ENCODE assay signal across 8 cellular contexts in the genomic region with DNA sequence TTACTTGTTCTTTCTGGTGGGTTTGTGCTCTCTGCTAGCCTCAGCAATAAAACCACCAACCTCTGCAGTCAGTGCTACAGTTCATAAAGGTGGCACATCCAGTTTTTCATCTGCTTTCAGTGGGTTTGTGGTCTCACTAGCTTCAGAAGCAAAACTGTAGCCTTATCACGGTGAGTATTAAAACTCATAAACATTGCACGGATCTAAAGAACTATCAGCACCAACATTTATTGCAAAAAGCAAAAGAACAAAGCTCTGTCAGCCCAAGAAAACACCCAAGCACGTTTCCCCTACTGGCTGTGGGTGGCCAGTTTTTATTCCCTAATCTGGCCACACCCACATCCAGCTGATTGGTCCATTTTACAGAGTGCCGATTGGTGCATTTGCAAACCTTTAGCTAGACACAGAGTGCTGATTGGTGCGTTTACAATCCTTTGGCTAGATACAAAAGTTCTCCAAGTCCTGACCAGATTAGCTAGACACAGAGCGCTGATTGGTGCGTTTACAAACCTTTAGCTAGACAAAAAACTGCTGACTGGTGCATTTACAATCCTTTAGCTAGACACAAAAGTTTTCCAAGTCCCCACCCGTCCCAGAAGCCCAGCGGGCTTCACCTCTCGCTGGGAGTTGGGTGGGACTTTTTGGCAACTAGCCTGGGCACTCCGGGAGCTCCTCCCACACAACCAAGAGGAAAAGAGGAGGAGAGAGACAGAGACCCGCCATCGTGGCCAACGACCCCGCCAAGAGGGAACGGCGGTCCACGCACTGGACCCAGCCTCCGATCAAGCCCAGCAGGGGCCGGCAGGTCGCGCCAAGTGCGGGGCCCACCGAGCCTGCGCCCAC. TPM values are rescaled to one million over a fixed set of nuclear protein-coding genes. Genes with fewer than 3 reads are reported as not detected.
DNase-seq lines count a peak whose midpoint lies in the region; ATAC-seq and TF ChIP-seq lines count a peak whose summit lies in the region.

No MANE protein-coding gene starts in this region.

- no peak for ATAC-seq in HG03175 (IDR thresholded peaks at IDR 0.05; ENCODE audit: unreplicated experiment)

- H3K4me1 ChIP-seq in ascending aorta: peaks cover 6 to 11% of the 10 kb centered on the region in 2 donors
- H3K4me1 ChIP-seq in tibial artery: peaks cover 7 to 37% (median 20%) of the 10 kb centered on the region in 4 donors

- no peaks in the 10 kb centered on the region for H3K36me3 ChIP-seq in ascending aorta
- H3K36me3 ChIP-seq in tibial artery: no peaks in the 10 kb centered on the region

- H3K27me3 ChIP-seq in ascending aorta (no peaks in the 10 kb centered on the region), tibial artery (no peaks in the 10 kb centered on the region)

- DNase-seq in CD1c-positive myeloid dendritic cell (ENCODE audit: extremely low spot score) (peak; percentile 53), NCI-H2227 treated with DMSO at 0.1 percent for 48 hours (lab: John Stamatoyannopoulos, UW) (peak; percentile 23), ascending aorta (ENCODE audit: low spot score in 2 of 2) (no peak), lower leg skin (ENCODE audit: low spot score in 2 of 2) (peak in 1 of 2 donors; percentile 47), tibial artery (no peak), NCI-H2081 treated with DMSO at 0.1 percent for 48 hours (lab: John Stamatoyannopoulos, UW) (no peak), NCI-H1694 treated with DMSO at 0.1 percent for 48 hours (lab: John Stamatoyannopoulos, UW) (no peak)

- no peak for TF ChIP-seq CTCF in ascending aorta (IDR thresholded peaks at IDR 0.05)
- TF ChIP-seq CTCF in lower leg skin (IDR thresholded peaks at IDR 0.05): no peak
- TF ChIP-seq CTCF in tibial artery (IDR thresholded peaks at IDR 0.05): no peak

- H3K9me3 ChIP-seq in ascending aorta: peaks cover 0 to 6% of the 10 kb centered on the region in 2 donors
- no peaks in the 10 kb centered on the region for H3K9me3 ChIP-seq in tibial artery

- 28 to 38% methylated on average over 18 to 23 of the region's 25 CpGs for WGBS in lower leg skin, 2 donors

- H3K27ac ChIP-seq in ascending aorta (peak overlapping the region; percentile 61 to 84), tibial artery (peak overlapping the region; percentile 79 to 83)

- intact Hi-C loops in ascending aorta (cut with DNase I): no loop called here
- intact Hi-C loops in lower leg skin (cut with DNase I; ENCODE audit: low total_unique reads): no loop called here
- intact Hi-C loops in tibial artery (cut with DNase I; ENCODE audit: low total_unique reads): no loop called here

- H3K4me3 ChIP-seq in ascending aorta: peak overlapping the region; percentile 40 to 77
- peak overlapping the region; percentile 44 for H3K4me3 ChIP-seq in lower leg skin (ENCODE audit: low read depth, poor library complexity, severe bottlenecking)
- H3K4me3 ChIP-seq in tibial artery: peak overlapping the region; percentile 59 to 67

- TF ChIP-seq POLR2A in lower leg skin (IDR thresholded peaks at IDR 0.05): no peak

RNA-seq across cellular contexts. Expression of a gene that starts 3.3 kb away (rescaled TPM):
- total RNA-seq in ascending aorta (79.6 TPM), lower leg skin (10 to 100 TPM; 69.5 to 99.6 (median 85.0) TPM)

RNA-seq across cellular contexts. Expression of a gene that starts 24.8 kb away (rescaled TPM):
- total RNA-seq in ascending aorta (6.1 TPM), lower leg skin (10 to 100 TPM in 1 of 4 donors, 1 to 10 TPM in 3; 5.5 to 13.2 (median 8.0) TPM)

RNA-seq across cellular contexts. Expression of a gene that starts 25.2 kb away (rescaled TPM):
- total RNA-seq in ascending aorta (not detected), lower leg skin (not detected)

RNA-seq across cellular contexts. Expression of a gene that starts 28.0 kb away (rescaled TPM):
- total RNA-seq in ascending aorta: 59.1 TPM
- total RNA-seq in lower leg skin: 10 to 100 TPM; 34.9 to 56.7 (median 48.1) TPM

Comparison
In these comparisons a context has a peak if more than half of its experiments do, and no peak if none do; other contexts are left out.
1. DNase-seq: peak in CD1c-positive myeloid dendritic cell (single experiment) and NCI-H2227 treated with DMSO at 0.1 percent for 48 hours (single experiment); none in ascending aorta (0 of 2), tibial artery (0 of 2), NCI-H2081 treated with DMSO at 0.1 percent for 48 hours (single experiment) and NCI-H1694 treated with DMSO at 0.1 percent for 48 hours (single experiment).
2. Peak in every context shown above with its lines, with median percentiles within 50 percentile points of each other: H3K4me3 ChIP-seq.